In genomic region chr10:77800738-77801266, GRCh38 we compare ENCODE assay signal across 17 cellular contexts.
DNase-seq lines count a peak whose midpoint lies in the region; ATAC-seq, FAIRE-seq and TF ChIP-seq lines count a peak whose summit lies in the region.
"Had no signal": no experiment of that assay in that cellular context is flagged by ENCODE, and none has a peak within 500 bp of the region (broad histone marks: within the 10 kb centered on the region; RNA-seq: fewer than 3 reads in every experiment).

No MANE protein-coding gene starts in this region.

- in situ Hi-C loops in HAP-1 (cut with MboI; ENCODE audit: low sequenced_read_pairs), result no loop called here

- H3K27me3 ChIP-seq in CD8-positive, alpha-beta memory T cell (ENCODE audit: insufficient read depth, low read length, poor library complexity, severe bottlenecking), result no peaks in the 10 kb centered on the region
- no peaks in the 10 kb centered on the region for H3K27me3 ChIP-seq in HAP-1 (ENCODE audit: low read depth)
- H3K27me3 ChIP-seq: BE2C, esophagus squamous epithelium, heart right ventricle had no signal

- H3K27ac ChIP-seq in CD8-positive, alpha-beta memory T cell (ENCODE audit: low read depth, low read length), result no peak overlapping the region
- H3K27ac ChIP-seq: heart right ventricle had no signal

- TF ChIP-seq CTCF in natural killer cell (IDR thresholded peaks at IDR 0.05), result no peak

- peak overlapping the region in 5 of 7 donors; percentile 0 to 20 (median 9) for H3K4me3 Mint-ChIP-seq in CD8-positive, alpha-beta memory T cell
- no peak overlapping the region for H3K4me3 Mint-ChIP-seq in activated naive CD8-positive, alpha-beta T cell treated with anti-CD3 and anti-CD28 coated beads, Interleukin-2, amount 50 U/mL, for 24 hours
- peak overlapping the region; percentile 60 for H3K4me3 Mint-ChIP-seq in natural killer cell
- H3K4me3 Mint-ChIP-seq: dendritic cell treated with granulocyte-macrophage colony-stimulating factor and Interleukin-4, amounts not matched to agents 40 ng/mL and 50 ng/mL, for 4 days had no signal

- DNase-seq in CD8-positive, alpha-beta memory T cell, result no peak
- DNase-seq in activated naive CD8-positive, alpha-beta T cell treated with anti-CD3 and anti-CD28 coated beads, Interleukin-2, amount 50 U/mL, for 24 hours, result no peak
- no peak for DNase-seq in natural killer cell
- no peak for DNase-seq in GM12892 (ENCODE audit: insufficient read length)
- DNase-seq in RCC 7860 (ENCODE audit: low spot score), result no peak
- DNase-seq in HAP-1 (ENCODE audit: low spot score in 2 of 2), result no peak
- DNase-seq: BE2C; esophagus squamous epithelium; heart right ventricle; midbrain; NCI-H2029; NCI-H510A; SIG-M5; stimulated activated CD4-positive, alpha-beta T cell treated with anti-CD3 and anti-CD28 coated beads, Interleukin-4, amount 100 ng/mL, for 4 hours had no signal

- no peak for FAIRE-seq in GM12892 (lab: Jason Lieb, UNC)
- FAIRE-seq in RCC 7860 (lab: Jason Lieb, UNC), result no peak

- no peaks in the 10 kb centered on the region for H3K36me3 ChIP-seq in CD8-positive, alpha-beta memory T cell (ENCODE audit: insufficient read depth, low read length)
- H3K36me3 ChIP-seq in HAP-1 (replicated peaks), result peaks cover 38% of the 10 kb centered on the region

- ATAC-seq in HG03342 (IDR thresholded peaks at IDR 0.05; ENCODE audit: unreplicated experiment), result peak; percentile 9
- ATAC-seq in activated naive CD8-positive, alpha-beta T cell treated with anti-CD3 and anti-CD28 coated beads, Interleukin-2, amount 50 U/mL, for 24 hours, result peak; percentile 4
- ATAC-seq in natural killer cell, result no peak
- ATAC-seq: HCT116, heart right ventricle had no signal

- H3K27me3 Mint-ChIP-seq in CD8-positive, alpha-beta memory T cell, result no peaks in the 10 kb centered on the region
- peaks cover 11% of the 10 kb centered on the region for H3K27me3 Mint-ChIP-seq in activated naive CD8-positive, alpha-beta T cell treated with anti-CD3 and anti-CD28 coated beads, Interleukin-2, amount 50 U/mL, for 24 hours
- no peaks in the 10 kb centered on the region for H3K27me3 Mint-ChIP-seq in natural killer cell (ENCODE audit: low read depth in 2 of 2)
- H3K27me3 Mint-ChIP-seq: dendritic cell treated with granulocyte-macrophage colony-stimulating factor and Interleukin-4, amounts not matched to agents 40 ng/mL and 50 ng/mL, for 4 days had no signal

- intact Hi-C loops in natural killer cell (cut with micrococcal nuclease), result no loop called here

- POLR2A ChIA-PET in CD8-positive, alpha-beta memory T cell (lab: Charles Lee), result no interaction called here

- peaks cover 0 to 2% (median 0%) of the 10 kb centered on the region in 3 donors for H3K36me3 Mint-ChIP-seq in CD8-positive, alpha-beta memory T cell
- H3K36me3 Mint-ChIP-seq in activated naive CD8-positive, alpha-beta T cell treated with anti-CD3 and anti-CD28 coated beads, Interleukin-2, amount 50 U/mL, for 24 hours (ENCODE audit: low read depth), result no peaks in the 10 kb centered on the region
- peaks cover 19% of the 10 kb centered on the region for H3K36me3 Mint-ChIP-seq in natural killer cell

- CTCF ChIA-PET in CD8-positive, alpha-beta memory T cell (lab: Charles Lee), result interaction anchor here (1.2 kb wide), 1 partner anchor 37 kb away, joined by 3 read pairs; no protein-coding TSS in a partner anchor

- TF ChIP-seq POLR2A in GM12892 (IDR thresholded peaks at IDR 0.05; ENCODE audit: low read depth, low read length), result no peak

- H3K9me3 Mint-ChIP-seq in CD8-positive, alpha-beta memory T cell, result no peaks in the 10 kb centered on the region
- H3K9me3 Mint-ChIP-seq in activated naive CD8-positive, alpha-beta T cell treated with anti-CD3 and anti-CD28 coated beads, Interleukin-2, amount 50 U/mL, for 24 hours, result no peaks in the 10 kb centered on the region
- H3K9me3 Mint-ChIP-seq in natural killer cell, result no peaks in the 10 kb centered on the region
- H3K9me3 Mint-ChIP-seq: dendritic cell treated with granulocyte-macrophage colony-stimulating factor and Interleukin-4, amounts not matched to agents 40 ng/mL and 50 ng/mL, for 4 days had no signal

- H3K9me3 ChIP-seq in CD8-positive, alpha-beta memory T cell (ENCODE audit: low read length), result no peaks in the 10 kb centered on the region
- no peaks in the 10 kb centered on the region for H3K9me3 ChIP-seq in HAP-1
- H3K9me3 ChIP-seq: BE2C, esophagus squamous epithelium, heart right ventricle had no signal

- H3K4me1 Mint-ChIP-seq in CD8-positive, alpha-beta memory T cell, result peaks cover 27 to 37% (median 27%) of the 10 kb centered on the region in 3 donors
- peaks cover 18% of the 10 kb centered on the region for H3K4me1 Mint-ChIP-seq in activated naive CD8-positive, alpha-beta T cell treated with anti-CD3 and anti-CD28 coated beads, Interleukin-2, amount 50 U/mL, for 24 hours
- peaks cover 36 to 46% of the 10 kb centered on the region in 2 donors for H3K4me1 Mint-ChIP-seq in natural killer cell

- H3K4me3 ChIP-seq in CD8-positive, alpha-beta memory T cell (ENCODE audit: low read length), result no peak overlapping the region
- H3K4me3 ChIP-seq in HAP-1, result no peak overlapping the region
- H3K4me3 ChIP-seq: esophagus squamous epithelium, heart right ventricle had no signal

- H3K27ac Mint-ChIP-seq in CD8-positive, alpha-beta memory T cell, result peak overlapping the region; percentile 10 to 92 (median 84)
- H3K27ac Mint-ChIP-seq in activated naive CD8-positive, alpha-beta T cell treated with anti-CD3 and anti-CD28 coated beads, Interleukin-2, amount 50 U/mL, for 24 hours, result peak overlapping the region; percentile 10
- H3K27ac Mint-ChIP-seq in natural killer cell, result peak overlapping the region; percentile 55 to 64
- H3K27ac Mint-ChIP-seq: dendritic cell treated with granulocyte-macrophage colony-stimulating factor and Interleukin-4, amounts not matched to agents 40 ng/mL and 50 ng/mL, for 4 days had no signal

- H3K4me1 ChIP-seq in CD8-positive, alpha-beta memory T cell (ENCODE audit: insufficient read depth, low read length), result peaks cover 5% of the 10 kb centered on the region
- H3K4me1 ChIP-seq in HAP-1, result peaks cover 21% of the 10 kb centered on the region
- H3K4me1 ChIP-seq: BE2C, heart right ventricle had no signal

Comparison
In these comparisons a context has a peak if more than half of its experiments do, and no peak if none do; other contexts are left out.
1. H3K27ac Mint-ChIP-seq: peak in every context shown above with its lines; median percentile 84 in CD8-positive, alpha-beta memory T cell; 60 in natural killer cell; 10 in activated naive CD8-positive, alpha-beta T cell treated with anti-CD3 and anti-CD28 coated beads, Interleukin-2, amount 50 U/mL, for 24 hours.
2. ATAC-seq: peak in HG03342 (single experiment) and activated naive CD8-positive, alpha-beta T cell treated with anti-CD3 and anti-CD28 coated beads, Interleukin-2, amount 50 U/mL, for 24 hours (single experiment); none in natural killer cell (0 of 3).